In genomic region chr16:8828541-8829165, GRCh38 we compare ENCODE assay signal across 24 cellular contexts. TPM values are rescaled to one million over a fixed set of nuclear protein-coding genes. Genes with fewer than 3 reads are reported as not detected.
A peak's percentile ranks its signal among the peaks of the same experiment; 100 is the strongest.
DNase-seq lines count a peak whose midpoint lies in the region; ATAC-seq and TF ChIP-seq lines count a peak whose summit lies in the region.
"Had no signal": no experiment of that assay in that cellular context is flagged by ENCODE, and none has a peak within 500 bp of the region (broad histone marks: within the 10 kb centered on the region; RNA-seq: fewer than 3 reads in every experiment).

No MANE protein-coding gene starts in this region.

- no peak overlapping the region for H2AFZ ChIP-seq in DND-41 (ENCODE audit: low read depth, low read length)
- H2AFZ ChIP-seq in MM.1S (ENCODE audit: low read length): no peak overlapping the region
- H2AFZ ChIP-seq: parathyroid adenoma had no signal

- no peak overlapping the region for H3K4me3 Mint-ChIP-seq in chondrocyte (ENCODE audit: unreplicated experiment)
- H3K4me3 Mint-ChIP-seq: activated B cell treated with CpG ODN at 0.5 μM for 24 hours; activated naive CD8-positive, alpha-beta T cell treated with anti-CD3 and anti-CD28 coated beads, Interleukin-2, amount 10 ng/mL, durations not matched to agents 7 days and 5 days; activated T-cell treated with anti-CD3 and anti-CD28 coated beads, Interleukin-2, amount 50 U/mL, for 72 hours; CD8-positive, alpha-beta T cell; immature natural killer cell; naive B cell; stimulated activated naive CD8-positive, alpha-beta T cell treated with anti-CD3 and anti-CD28 coated beads, Interleukin-15, Interleukin-2, amounts not matched to agents 100 ng/mL and 50 ng/mL, for 24 hours; T-helper 2 cell treated with Interferon-gamma antibody and Interleukin-4, amounts not matched to agents 5 μg/mL and 100 μg/mL, for 36 hours had no signal

- TF ChIP-seq CTCF in DND-41 (IDR thresholded peaks at IDR 0.05; ENCODE audit: borderline replicate concordance, extremely low read depth, low read length, poor library complexity, severe bottlenecking) (no peak), chondrocyte (IDR thresholded peaks at IDR 0.05) (no peak), MM.1S (IDR thresholded peaks at IDR 0.05; ENCODE audit: low read length) (no peak), dorsolateral prefrontal cortex (IDR thresholded peaks at IDR 0.05 in 54 of 56, conservative IDR thresholded peaks at IDR 0.05 in 2 of 56; ENCODE audit: low read depth in 1 of 56, partially characterized antibody in 56 of 56) (no peak)

- H4K20me1 ChIP-seq in DND-41 (ENCODE audit: insufficient read depth, low read length): peaks cover 27% of the 10 kb centered on the region
- no peaks in the 10 kb centered on the region for H4K20me1 ChIP-seq in MM.1S (ENCODE audit: insufficient read depth, low read length)

- H3K4me1 ChIP-seq in DND-41 (ENCODE audit: insufficient read depth, low read length) (peaks cover 48% of the 10 kb centered on the region), MM.1S (ENCODE audit: low read length) (no peaks in the 10 kb centered on the region)
- H3K4me1 ChIP-seq: lower lobe of right lung, parathyroid adenoma had no signal

- peak overlapping the region; percentile 52 for H3K27ac Mint-ChIP-seq in chondrocyte (ENCODE audit: unreplicated experiment)
- H3K27ac Mint-ChIP-seq: activated B cell treated with CpG ODN at 0.5 μM for 24 hours; activated naive CD8-positive, alpha-beta T cell treated with anti-CD3 and anti-CD28 coated beads, Interleukin-2, amount 10 ng/mL, durations not matched to agents 7 days and 5 days; activated T-cell treated with anti-CD3 and anti-CD28 coated beads, Interleukin-2, amount 50 U/mL, for 72 hours; CD8-positive, alpha-beta T cell; immature natural killer cell; stimulated activated naive CD8-positive, alpha-beta T cell treated with anti-CD3 and anti-CD28 coated beads, Interleukin-15, Interleukin-2, amounts not matched to agents 100 ng/mL and 50 ng/mL, for 24 hours; T-helper 2 cell treated with Interferon-gamma antibody and Interleukin-4, amounts not matched to agents 5 μg/mL and 100 μg/mL, for 36 hours had no signal

- intact Hi-C loops in dorsolateral prefrontal cortex (cut with DNase I): no loop called here

- H3K4me2 ChIP-seq in DND-41 (ENCODE audit: insufficient read depth, low read length): no peak overlapping the region
- H3K4me2 ChIP-seq in MM.1S (ENCODE audit: low read depth, low read length): no peak overlapping the region

- no peak overlapping the region for H3K9ac ChIP-seq in DND-41 (ENCODE audit: low read depth, low read length)
- H3K9ac ChIP-seq in MM.1S (ENCODE audit: low read length): no peak overlapping the region
- H3K9ac ChIP-seq: parathyroid adenoma had no signal

- H3F3A ChIP-seq in MM.1S (ENCODE audit: insufficient read depth, low read length): no peaks in the 10 kb centered on the region

- peaks cover 28% of the 10 kb centered on the region for H3K36me3 Mint-ChIP-seq in chondrocyte (ENCODE audit: low read depth)

- H3K27ac ChIP-seq in DND-41 (ENCODE audit: low read length) (0 out of 2 replicates have a peak overlapping the region, but pooled peaks have one; percentile 1), MM.1S (ENCODE audit: low read length) (no peak overlapping the region), dorsolateral prefrontal cortex (no peak overlapping the region)
- H3K27ac ChIP-seq: heart right ventricle, lower lobe of right lung, parathyroid adenoma had no signal

- ATAC-seq in DND-41 (ENCODE audit: insufficient read depth, low read depth): no peak
- no peak for ATAC-seq in GM18861 (IDR thresholded peaks at IDR 0.05; ENCODE audit: unreplicated experiment)
- no peak for ATAC-seq in GM21717 (IDR thresholded peaks at IDR 0.05; ENCODE audit: unreplicated experiment)
- ATAC-seq: activated T-cell treated with anti-CD3 and anti-CD28 coated beads, Interleukin-2, amount 50 U/mL, for 72 hours; CD8-positive, alpha-beta T cell; heart right ventricle; lower lobe of right lung had no signal

- peaks cover 20% of the 10 kb centered on the region for H3K4me1 Mint-ChIP-seq in chondrocyte (ENCODE audit: low read depth)

- H3K27me3 ChIP-seq in DND-41 (ENCODE audit: insufficient read depth, low read length, poor library complexity) (no peaks in the 10 kb centered on the region), MM.1S (replicated peaks; ENCODE audit: insufficient read depth, low read length) (no peaks in the 10 kb centered on the region), dorsolateral prefrontal cortex (no peaks in the 10 kb centered on the region)
- H3K27me3 ChIP-seq: heart right ventricle had no signal

- H3K27me3 Mint-ChIP-seq in chondrocyte (ENCODE audit: low read depth): no peaks in the 10 kb centered on the region
- H3K27me3 Mint-ChIP-seq: activated B cell treated with CpG ODN at 0.5 μM for 24 hours; activated naive CD8-positive, alpha-beta T cell treated with anti-CD3 and anti-CD28 coated beads, Interleukin-2, amount 10 ng/mL, durations not matched to agents 7 days and 5 days; naive B cell; stimulated activated naive CD8-positive, alpha-beta T cell treated with anti-CD3 and anti-CD28 coated beads, Interleukin-15, Interleukin-2, amounts not matched to agents 100 ng/mL and 50 ng/mL, for 24 hours had no signal

- peaks cover 61% of the 10 kb centered on the region for H3K36me3 ChIP-seq in DND-41 (ENCODE audit: insufficient read depth, low read length)
- peaks cover 12% of the 10 kb centered on the region for H3K36me3 ChIP-seq in MM.1S (replicated peaks; ENCODE audit: insufficient read depth, low read length)

- H3K9me3 Mint-ChIP-seq in chondrocyte (ENCODE audit: low read depth): no peaks in the 10 kb centered on the region
- H3K9me3 Mint-ChIP-seq: activated B cell treated with CpG ODN at 0.5 μM for 24 hours; activated naive CD8-positive, alpha-beta T cell treated with anti-CD3 and anti-CD28 coated beads, Interleukin-2, amount 10 ng/mL, durations not matched to agents 7 days and 5 days; activated T-cell treated with anti-CD3 and anti-CD28 coated beads, Interleukin-2, amount 50 U/mL, for 72 hours; CD8-positive, alpha-beta T cell; immature natural killer cell; naive B cell; stimulated activated naive CD8-positive, alpha-beta T cell treated with anti-CD3 and anti-CD28 coated beads, Interleukin-15, Interleukin-2, amounts not matched to agents 100 ng/mL and 50 ng/mL, for 24 hours; T-helper 2 cell treated with Interferon-gamma antibody and Interleukin-4, amounts not matched to agents 5 μg/mL and 100 μg/mL, for 36 hours had no signal

- no peak overlapping the region for H3K4me3 ChIP-seq in DND-41 (ENCODE audit: low read depth in 1 of 2, low read length in 2 of 2)
- no peak overlapping the region for H3K4me3 ChIP-seq in MM.1S (ENCODE audit: low read length)
- H3K4me3 ChIP-seq in dorsolateral prefrontal cortex: no peak overlapping the region
- H3K4me3 ChIP-seq: heart right ventricle, lower lobe of right lung had no signal

- H3K79me2 ChIP-seq in DND-41 (ENCODE audit: insufficient read depth, low read length) (peaks cover 38% of the 10 kb centered on the region), MM.1S (ENCODE audit: low read length) (peaks cover 49% of the 10 kb centered on the region)

- no peaks in the 10 kb centered on the region for H3K9me2 ChIP-seq in MM.1S (replicated peaks; ENCODE audit: insufficient read depth, low read length)

- H3K9me3 ChIP-seq in DND-41 (ENCODE audit: insufficient read depth, low read length, severe bottlenecking) (no peaks in the 10 kb centered on the region), MM.1S (replicated peaks; ENCODE audit: insufficient read depth, low read length) (no peaks in the 10 kb centered on the region)
- H3K9me3 ChIP-seq: heart right ventricle, lower lobe of right lung had no signal

- DNase-seq in DND-41: no peak
- peak; percentile 68 for DNase-seq in HPDE6-E6E7 (ENCODE audit: extremely low spot score)
- DNase-seq in chondrocyte (ENCODE audit: low spot score): no peak
- peak; percentile 66 for DNase-seq in kidney tubule cell (ENCODE audit: low spot score)
- no peak for DNase-seq in MM.1S
- no peak for DNase-seq in dorsolateral prefrontal cortex
- DNase-seq: activated B cell treated with CpG ODN at 0.5 μM for 24 hours; activated naive CD8-positive, alpha-beta T cell treated with anti-CD3 and anti-CD28 coated beads, Interleukin-2, amount 10 ng/mL, durations not matched to agents 7 days and 5 days; activated T-cell treated with anti-CD3 and anti-CD28 coated beads, Interleukin-2, amount 50 U/mL, for 72 hours; CD8-positive, alpha-beta T cell; DMS79 treated with DMSO at 0.1 percent for 48 hours; heart right ventricle; immature natural killer cell; lower lobe of right lung; naive B cell; NCI-H1417; SIG-M5; stimulated activated CD4-positive, alpha-beta T cell treated with anti-CD3 and anti-CD28 coated beads, Interleukin-1b, Interleukin-23, amount 100 ng/mL, for 48 hours; trophoblast cell had no signal

RNA-seq across cellular contexts. Expression of gene PMM2, which starts 31.0 kb away (rescaled TPM):
- total RNA-seq in chondrocyte: 47.6 to 62.1 TPM (median 47.9 TPM) in 3 replicates
- total RNA-seq in dorsolateral prefrontal cortex: 10 to 100 TPM in 117 of 120 experiments, 1 to 10 TPM in 3; 9.1 to 27.1 (median 15.3) TPM

RNA-seq across cellular contexts. Expression of gene TMEM186, which starts 31.2 kb away (rescaled TPM):
- 8.4 to 10.7 TPM (median 9.6 TPM) in 3 replicates for total RNA-seq in chondrocyte
- total RNA-seq in dorsolateral prefrontal cortex: 10 to 100 TPM in 70 of 120 experiments, 1 to 10 TPM in 50; 6.9 to 15.1 (median 10.2) TPM

RNA-seq across cellular contexts. Expression of gene CARHSP1, which starts 40.2 kb away (rescaled TPM):
- total RNA-seq in chondrocyte: 46.5 to 57.4 TPM (median 54.1 TPM) in 3 replicates
- total RNA-seq in dorsolateral prefrontal cortex: 10 to 100 TPM; 19.2 to 95.1 (median 46.3) TPM

RNA-seq across cellular contexts. Expression of gene LITAFD, which starts 53.5 kb away (rescaled TPM):
- total RNA-seq in chondrocyte (not detected in 3 replicates), dorsolateral prefrontal cortex (1 to 10 TPM in 1 of 120 experiments, under 1 TPM in 5, not detected in 114; 0.43 to 1.6 (median 0.72) TPM)
- total RNA-seq: activated B cell treated with CpG ODN at 0.5 μM for 24 hours; activated naive CD8-positive, alpha-beta T cell treated with anti-CD3 and anti-CD28 coated beads, Interleukin-2, amount 10 ng/mL, durations not matched to agents 7 days and 5 days; activated T-cell treated with anti-CD3 and anti-CD28 coated beads, Interleukin-2, amount 50 U/mL, for 72 hours; CD8-positive, alpha-beta T cell; heart right ventricle; lower lobe of right lung had no signal

Comparison
In these comparisons a context has a peak if more than half of its experiments do, and no peak if none do; other contexts are left out.
1. DNase-seq: peak in HPDE6-E6E7 (single experiment) and kidney tubule cell (single experiment); none in DND-41 (single experiment), chondrocyte (single experiment), MM.1S (single experiment) and dorsolateral prefrontal cortex (0 of 10).